In genomic region chr13:77449265-77449664, GRCh38 we compare ENCODE assay signal across 19 cellular contexts.
"Had no signal": no experiment of that assay in that cellular context is flagged by ENCODE, and none has a peak within 500 bp of the region (broad histone marks: within the 10 kb centered on the region; RNA-seq: fewer than 3 reads in every experiment).

No MANE protein-coding gene starts in this region.

- FAIRE-seq: HepG2 had no signal

- H3K4me2 ChIP-seq: PC-9 had no signal

- ATAC-seq: HepG2 had no signal

- H3K27ac ChIP-seq: PC-9, Peyer's patch, SJSA1, SK-N-MC had no signal

- H3K36me3 ChIP-seq: Peyer's patch, SJSA1 had no signal

- H3K4me3 ChIP-seq: PC-9, Peyer's patch, SJSA1, SK-N-MC had no signal

- H3K4me1 ChIP-seq: Peyer's patch, SJSA1 had no signal

- H3K9me3 ChIP-seq: Peyer's patch, SJSA1 had no signal

- H3K27me3 ChIP-seq: Peyer's patch, SJSA1 had no signal

- DNase-seq: IMR-90, NCI-H1048, NCI-H1105, NCI-H1436 treated with DMSO at 0.1 percent for 48 hours, NCI-H1694, NCI-H187 treated with DMSO at 0.1 percent for 48 hours, NCI-H2029 treated with DMSO at 0.1 percent for 48 hours, NCI-H2107, NCI-H226, NCI-H446, NCI-H524 treated with DMSO at 0.1 percent for 48 hours, NCI-H774, PC-9, Peyer's patch, Right ventricle myocardium superior, RPMI8226 had no signal
